ENCODE assay signal across 21 cellular contexts in the genomic region with DNA sequence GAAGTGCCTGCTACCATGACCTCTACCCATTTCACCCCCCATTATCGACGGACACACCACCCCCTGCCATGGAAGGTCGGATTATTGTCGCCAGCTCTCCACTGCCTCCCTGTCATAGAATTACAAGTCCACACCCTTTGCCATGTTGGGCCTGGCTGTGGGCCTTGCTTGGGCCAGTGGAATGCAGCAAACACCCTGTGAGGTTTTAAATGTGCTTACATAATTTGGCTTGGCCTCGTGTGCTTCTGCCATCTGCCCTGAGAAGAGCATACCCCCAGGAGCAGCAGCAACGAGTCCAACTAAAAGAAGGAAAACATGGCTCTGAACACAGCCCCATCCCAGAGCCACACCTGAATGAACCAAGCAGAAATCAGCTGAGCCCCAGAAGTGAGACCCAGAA.
"Had no signal": no experiment of that assay in that cellular context is flagged by ENCODE, and none has a peak within 500 bp of the region (broad histone marks: within the 10 kb centered on the region; RNA-seq: fewer than 3 reads in every experiment).

No MANE protein-coding gene starts in this region.

- H3K27ac Mint-ChIP-seq: activated T-cell treated with anti-CD3 and anti-CD28 coated beads, Interleukin-2, amount 50 U/mL, for 72 hours; naive B cell; stimulated activated memory B cell treated with anti-CD40 and anti-IgM and Interleukin-4, amounts not matched to agents 10 μg/mL and 1 μg/mL and 100 μg/mL, for 72 hours; T-helper 17 cell had no signal

- H3K4me1 Mint-ChIP-seq: central memory CD8-positive, alpha-beta T cell; T-helper 17 cell had no signal

- H3K27ac ChIP-seq: ovary, thoracic aorta, upper lobe of right lung, VCaP had no signal

- H3K9me3 Mint-ChIP-seq: activated T-cell treated with anti-CD3 and anti-CD28 coated beads, Interleukin-2, amount 50 U/mL, for 72 hours; central memory CD8-positive, alpha-beta T cell; neural crest cell had no signal

- H3K9me3 ChIP-seq: ovary, thoracic aorta, upper lobe of right lung had no signal

- H3K27me3 ChIP-seq: ovary, upper lobe of right lung had no signal

- H3K4me3 ChIP-seq: ovary, thoracic aorta, upper lobe of right lung had no signal

- ATAC-seq: activated T-cell treated with anti-CD3 and anti-CD28 coated beads, Interleukin-2, amount 50 U/mL, for 72 hours; esophagus mucosa; left ventricle myocardium superior; sciatic nerve; stimulated activated memory B cell treated with anti-CD40 and anti-IgM and Interleukin-4, amounts not matched to agents 10 μg/mL and 1 μg/mL and 100 μg/mL, for 72 hours; T-helper 17 cell; upper lobe of right lung had no signal

- H3K36me3 Mint-ChIP-seq: stimulated activated memory B cell treated with anti-CD40 and anti-IgM and Interleukin-4, amounts not matched to agents 10 μg/mL and 1 μg/mL and 100 μg/mL, for 72 hours had no signal

- H3K36me3 ChIP-seq: ovary, thoracic aorta, upper lobe of right lung had no signal

- H3K4me3 Mint-ChIP-seq: activated T-cell treated with anti-CD3 and anti-CD28 coated beads, Interleukin-2, amount 50 U/mL, for 72 hours; central memory CD8-positive, alpha-beta T cell; naive B cell; neural crest cell; stimulated activated memory B cell treated with anti-CD40 and anti-IgM and Interleukin-4, amounts not matched to agents 10 μg/mL and 1 μg/mL and 100 μg/mL, for 72 hours; T-helper 17 cell had no signal

- DNase-seq: activated CD4-positive, alpha-beta T cell treated with anti-CD3 and anti-CD28 coated beads, Interleukin-2, amount 50 U/mL, for 1 hour; activated CD4-positive, CD25-positive, alpha-beta regulatory T cell treated with anti-CD3 and anti-CD28 coated beads, Interleukin-2, amount 50 U/mL, for 72 hours; activated CD8-positive, alpha-beta memory T cell treated with anti-CD3 and anti-CD28 coated beads, Interleukin-2, amount 50 U/mL, for 48 hours; activated effector memory CD4-positive, alpha-beta T cell treated with anti-CD3 and anti-CD28 coated beads, Interleukin-2, amount 50 U/mL, for 16 hours; activated naive CD4-positive, alpha-beta T cell treated with anti-CD3 and anti-CD28 coated beads, Interleukin-2, amount 50 U/mL, for 16 hours; activated T-cell treated with anti-CD3 and anti-CD28 coated beads, Interleukin-2, amount 50 U/mL, for 72 hours; aorta; effector CD4-positive, alpha-beta T cell; left ventricle myocardium superior; naive B cell; ovary; stimulated activated CD4-positive, alpha-beta T cell treated with anti-CD3 and anti-CD28 coated beads, Interleukin-4, amount 100 ng/mL, for 24 hours; T-helper 17 cell; upper lobe of right lung had no signal
